16 cellular contexts compared by ENCODE assay signal in genomic region chr11:130441726-130442125, GRCh38. TPM values are rescaled to one million over a fixed set of nuclear protein-coding genes. Genes with fewer than 3 reads are reported as not detected.
DNase-seq lines count a peak whose midpoint lies in the region; ATAC-seq and TF ChIP-seq lines count a peak whose summit lies in the region.
"Had no signal": no experiment of that assay in that cellular context is flagged by ENCODE, and none has a peak within 500 bp of the region (broad histone marks: within the 10 kb centered on the region; RNA-seq: fewer than 3 reads in every experiment).

No MANE protein-coding gene starts in this region.

- H3K4me2 ChIP-seq in osteoblast (ENCODE audit: insufficient read depth, low read length): no peak overlapping the region
- H3K4me2 ChIP-seq: A549 had no signal

- H3K4me1 Mint-ChIP-seq in T-helper 17 cell: peaks cover 18% of the 10 kb centered on the region
- H3K4me1 Mint-ChIP-seq in activated T-cell treated with anti-CD3 and anti-CD28 coated beads, Interleukin-2, amount 50 U/mL, for 4 hours (ENCODE audit: low read depth): peaks cover 14% of the 10 kb centered on the region

- H3K36me3 ChIP-seq in osteoblast (ENCODE audit: insufficient read depth, low read length): no peaks in the 10 kb centered on the region
- H3K36me3 ChIP-seq: HAP-1 had no signal

- H3K27ac ChIP-seq in osteoblast (ENCODE audit: low read depth, low read length): no peak overlapping the region
- H3K27ac ChIP-seq: A549, HL-60 had no signal

- H3K27ac Mint-ChIP-seq in T-helper 17 cell: peak overlapping the region; percentile 11
- H3K27ac Mint-ChIP-seq: CD14-positive monocyte; CD8-positive, alpha-beta T cell had no signal

- H3K36me3 Mint-ChIP-seq in T-helper 17 cell (ENCODE audit: low read depth): peaks cover 11% of the 10 kb centered on the region
- H3K36me3 Mint-ChIP-seq in activated T-cell treated with anti-CD3 and anti-CD28 coated beads, Interleukin-2, amount 50 U/mL, for 4 hours (ENCODE audit: insufficient read depth): no peaks in the 10 kb centered on the region
- H3K36me3 Mint-ChIP-seq: CD14-positive monocyte; CD8-positive, alpha-beta T cell had no signal

- H3K27me3 Mint-ChIP-seq in T-helper 17 cell: peaks cover 48% of the 10 kb centered on the region
- peaks cover 10% of the 10 kb centered on the region for H3K27me3 Mint-ChIP-seq in activated T-cell treated with anti-CD3 and anti-CD28 coated beads, Interleukin-2, amount 50 U/mL, for 4 hours (ENCODE audit: low read depth)

- ATAC-seq in T-helper 17 cell: no peak
- ATAC-seq in activated T-cell treated with anti-CD3 and anti-CD28 coated beads, Interleukin-2, amount 50 U/mL, for 4 hours: no peak
- ATAC-seq: A549; CD8-positive, alpha-beta T cell had no signal

- H3K79me2 ChIP-seq in osteoblast (ENCODE audit: insufficient read depth, low read length): no peaks in the 10 kb centered on the region

- no peaks in the 10 kb centered on the region for H3K9me3 ChIP-seq in T-helper 17 cell (ENCODE audit: control insufficient read depth, low read length, poor library complexity, severe bottlenecking)
- no peaks in the 10 kb centered on the region for H3K9me3 ChIP-seq in osteoblast (ENCODE audit: low read depth, low read length)
- H3K9me3 ChIP-seq: A549, HAP-1 had no signal

- H3K4me1 ChIP-seq in osteoblast (ENCODE audit: insufficient read depth, low read length): peaks cover 9% of the 10 kb centered on the region
- H3K4me1 ChIP-seq: A549, HAP-1 had no signal

- no peak overlapping the region for H3K4me3 ChIP-seq in fibroblast of mammary gland (ENCODE audit: control insufficient read depth, low read depth, low read length)
- H3K4me3 ChIP-seq in osteoblast (ENCODE audit: insufficient read depth, low read length): no peak overlapping the region
- H3K4me3 ChIP-seq: A549, HAP-1 had no signal

- TF ChIP-seq CTCF in fibroblast of mammary gland (conservative IDR thresholded peaks at IDR 0.05; ENCODE audit: control insufficient read depth, insufficient read depth, low read depth, low read length) (no peak), osteoblast (IDR thresholded peaks at IDR 0.05; ENCODE audit: extremely low read depth, low read depth, low read length) (no peak), GM20000 (IDR thresholded peaks at IDR 0.05; ENCODE audit: extremely low read depth, missing control alignments) (no peak)

- H3K4me3 Mint-ChIP-seq in T-helper 17 cell: no peak overlapping the region
- no peak overlapping the region for H3K4me3 Mint-ChIP-seq in activated T-cell treated with anti-CD3 and anti-CD28 coated beads, Interleukin-2, amount 50 U/mL, for 4 hours
- H3K4me3 Mint-ChIP-seq: CD14-positive monocyte; CD8-positive, alpha-beta T cell had no signal

- no peaks in the 10 kb centered on the region for H3K9me3 Mint-ChIP-seq in activated T-cell treated with anti-CD3 and anti-CD28 coated beads, Interleukin-2, amount 50 U/mL, for 4 hours
- H3K9me3 Mint-ChIP-seq: CD8-positive, alpha-beta T cell had no signal

- H2AFZ ChIP-seq in osteoblast (ENCODE audit: low read length): no peak overlapping the region

- H3K27me3 ChIP-seq in osteoblast (ENCODE audit: insufficient read depth, low read length): no peaks in the 10 kb centered on the region

- no peaks in the 10 kb centered on the region for H4K20me1 ChIP-seq in osteoblast (ENCODE audit: insufficient read depth, low read length)

- DNase-seq in T-helper 17 cell: no peak
- peak; percentile 63 for DNase-seq in fibroblast of mammary gland (ENCODE audit: low read depth)
- DNase-seq in osteoblast (ENCODE audit: insufficient read length, low spot score, missing footprints): peak; percentile 30
- no peak for DNase-seq in NCI-H1417 (lab: John Stamatoyannopoulos, UW)
- no peak for DNase-seq in NCI-H510A treated with DMSO at 0.1 percent for 48 hours (lab: John Stamatoyannopoulos, UW)
- DNase-seq in activated T-cell treated with anti-CD3 and anti-CD28 coated beads, Interleukin-2, amount 50 U/mL, for 4 hours: no peak
- no peak for DNase-seq in GM20000 (ENCODE audit: low spot score)
- DNase-seq: CD8-positive, alpha-beta T cell; COR-L47; DMS153; DMS79 treated with DMSO at 0.1 percent for 48 hours; EL had no signal

RNA-seq across cellular contexts. Expression of gene ADAMTS15, which starts 6.7 kb away (rescaled TPM):
- total RNA-seq in T-helper 17 cell (not detected), osteoblast (2.1 and 4.3 TPM in 2 replicates)
- not detected for total RNA-seq in activated T-cell treated with anti-CD3 and anti-CD28 coated beads, Interleukin-2, amount 50 U/mL, for 4 hours
- total RNA-seq: CD8-positive, alpha-beta T cell had no signal

RNA-seq across cellular contexts. Expression of gene ADAMTS8, which starts 13.3 kb away (rescaled TPM):
- total RNA-seq in T-helper 17 cell (not detected), osteoblast (under 0.01 TPM in 1 of 2 replicates, not detected in the other)
- total RNA-seq in activated T-cell treated with anti-CD3 and anti-CD28 coated beads, Interleukin-2, amount 50 U/mL, for 4 hours: under 1 TPM in 1 of 3 donors, not detected in 2; 0.08 TPM
- total RNA-seq: CD8-positive, alpha-beta T cell had no signal

Comparison
In these comparisons a context has a peak if more than half of its experiments do, and no peak if none do; other contexts are left out.
1. DNase-seq: peak in fibroblast of mammary gland (single experiment) and osteoblast (single experiment); none in T-helper 17 cell (0 of 3), NCI-H1417 (0 of 3), NCI-H510A treated with DMSO at 0.1 percent for 48 hours (single experiment), activated T-cell treated with anti-CD3 and anti-CD28 coated beads, Interleukin-2, amount 50 U/mL, for 4 hours (single experiment) and GM20000 (single experiment).